Comparison of ENCODE assay signal across 27 cellular contexts in the genomic region with DNA sequence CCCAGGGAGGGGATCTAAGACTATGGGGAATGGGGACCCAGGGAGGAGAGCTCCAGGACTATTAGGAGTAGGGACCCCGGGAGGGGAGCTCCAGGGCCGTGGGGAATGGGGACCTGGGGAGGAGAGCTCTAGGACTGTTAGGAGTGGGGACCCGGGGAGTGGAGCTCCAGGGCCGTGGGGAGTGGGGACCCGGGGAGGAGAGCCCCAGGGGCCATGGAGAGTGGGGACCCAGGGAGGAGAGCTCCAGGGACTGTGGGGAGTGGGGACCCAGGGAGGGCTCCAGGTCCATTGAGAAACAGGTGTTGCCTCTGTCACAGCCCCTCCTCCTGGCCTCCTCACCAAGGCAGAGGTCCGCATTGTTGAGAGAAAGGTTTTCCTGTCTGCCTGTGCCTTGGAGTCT. TPM values are rescaled to one million over a fixed set of nuclear protein-coding genes. Genes with fewer than 3 reads are reported as not detected.
A peak's percentile ranks its signal among the peaks of the same experiment; 100 is the strongest.
DNase-seq lines count a peak whose midpoint lies in the region; ATAC-seq and TF ChIP-seq lines count a peak whose summit lies in the region.
"Had no signal": no experiment of that assay in that cellular context is flagged by ENCODE, and none has a peak within 500 bp of the region (broad histone marks: within the 10 kb centered on the region; RNA-seq: fewer than 3 reads in every experiment).

No MANE protein-coding gene starts in this region.

- intact Hi-C loops in stomach (cut with DNase I; ENCODE audit: low total_unique reads): no loop called here

- WGBS in stomach, 5 donors: 68 to 91% (median 87%) methylated on average over 6 of the region's 6 CpGs

- TF ChIP-seq EP300 in stomach (IDR thresholded peaks at IDR 0.05): no peak

- no peak for TF ChIP-seq CTCF in RWPE2 (IDR thresholded peaks at IDR 0.05; ENCODE audit: poor library complexity, severe bottlenecking)
- TF ChIP-seq CTCF in stomach (IDR thresholded peaks at IDR 0.05): no peak

- H3K4me3 ChIP-seq in RWPE2 (ENCODE audit: severe bottlenecking) (no peak overlapping the region), stomach (no peak overlapping the region)
- H3K4me3 ChIP-seq: lung, smooth muscle cell, thoracic aorta had no signal

- no peak for TF ChIP-seq POLR2A in stomach (IDR thresholded peaks at IDR 0.05)

- DNase-seq in activated CD4-positive, CD25-positive, alpha-beta regulatory T cell treated with anti-CD3 and anti-CD28 coated beads, Interleukin-2, amount 50 U/mL, for 72 hours: peak; percentile 27
- no peak for DNase-seq in activated CD4-positive, CD25-positive, alpha-beta regulatory T cell (lab: John Stamatoyannopoulos, UW)
- DNase-seq in RWPE2 (ENCODE audit: low spot score) (peak; percentile 23), left lobe of liver (ENCODE audit: low spot score) (peak; percentile 31), stomach (peak; percentile 17), H4 (ENCODE audit: low spot score) (no peak)
- DNase-seq: activated CD8-positive, alpha-beta T cell treated with anti-CD3 and anti-CD28 coated beads, Interleukin-2, amount 10 ng/mL, durations not matched to agents 7 days and 5 days; activated naive CD4-positive, alpha-beta T cell treated with anti-CD3 and anti-CD28 coated beads for 36 hours; activated T-cell treated with anti-CD3 and anti-CD28 coated beads, Interleukin-2, amount 50 U/mL, for 1 hour; AML-193; DMS79 treated with DMSO at 0.1 percent for 48 hours; GOT3; KBM-7; kidney; MM.1S; NCI-H1436; NCI-H2107; NCI-H446 treated with DMSO at 0.1 percent for 48 hours; SHP77; stimulated activated CD4-positive, alpha-beta T cell treated with anti-CD3 and anti-CD28 coated beads, Interleukin-2, amount 100 ng/mL, for 24 hours had no signal

- peaks cover 24% of the 10 kb centered on the region for H3K4me1 ChIP-seq in RWPE2 (ENCODE audit: insufficient read depth, poor library complexity, severe bottlenecking)
- peaks cover 46 to 96% (median 82%) of the 10 kb centered on the region in 4 donors for H3K4me1 ChIP-seq in stomach
- H3K4me1 ChIP-seq: Caco-2 had no signal

- no peaks in the 10 kb centered on the region for H3K9me3 ChIP-seq in RWPE2 (ENCODE audit: severe bottlenecking)
- H3K9me3 ChIP-seq in stomach: no peaks in the 10 kb centered on the region
- H3K9me3 ChIP-seq: Caco-2, thoracic aorta had no signal

- H3K27ac ChIP-seq in RWPE2 (ENCODE audit: poor library complexity, severe bottlenecking) (no peak overlapping the region), stomach (peak overlapping the region in 1 of 5 donors; percentile 21)
- H3K27ac ChIP-seq: 22Rv1 had no signal

- peaks cover 47% of the 10 kb centered on the region for H3K36me3 ChIP-seq in RWPE2 (ENCODE audit: low read depth)
- H3K36me3 ChIP-seq in stomach: peaks cover 0 to 36% (median 14%) of the 10 kb centered on the region in 4 donors

- no peak for ATAC-seq in RWPE2 (ENCODE audit: low read depth)
- no peak for ATAC-seq in left lobe of liver
- ATAC-seq in GM21737 (IDR thresholded peaks at IDR 0.05; ENCODE audit: unreplicated experiment): no peak
- ATAC-seq in HG02938 (IDR thresholded peaks at IDR 0.05; ENCODE audit: unreplicated experiment): no peak
- ATAC-seq: activated CD8-positive, alpha-beta T cell treated with anti-CD3 and anti-CD28 coated beads, Interleukin-2, amount 10 ng/mL, durations not matched to agents 7 days and 5 days had no signal

- H3K27me3 ChIP-seq in RWPE2 (ENCODE audit: insufficient read depth, poor library complexity, severe bottlenecking) (no peaks in the 10 kb centered on the region), stomach (no peaks in the 10 kb centered on the region)

RNA-seq across cellular contexts. Expression of a gene that starts 16.0 kb away (rescaled TPM):
- total RNA-seq in left lobe of liver: 93.3 TPM
- 100 to 1,000 TPM; 145 to 518 (median 261) TPM for total RNA-seq in stomach
- polyA plus RNA-seq in stomach: 100 to 1,000 TPM in 2 of 3 donors, 10 to 100 TPM in 1; 80.2 to 123 (median 114) TPM
- 86.9 and 99.5 TPM in 2 replicates for total RNA-seq in H4 (2014; rRNA removed; shearing (Covaris generic))

Comparison
In these comparisons a context has a peak if more than half of its experiments do, and no peak if none do; other contexts are left out.
1. DNase-seq: peak in activated CD4-positive, CD25-positive, alpha-beta regulatory T cell treated with anti-CD3 and anti-CD28 coated beads, Interleukin-2, amount 50 U/mL, for 72 hours (single experiment), RWPE2 (single experiment), left lobe of liver (single experiment) and stomach (single experiment); none in activated CD4-positive, CD25-positive, alpha-beta regulatory T cell (0 of 4) and H4 (single experiment).